In genomic region chr1:89823679-89824292, GRCh38 we compare ENCODE assay signal across 13 cellular contexts. TPM values are rescaled to one million over a fixed set of nuclear protein-coding genes. Genes with fewer than 3 reads are reported as not detected.
A peak's percentile ranks its signal among the peaks of the same experiment; 100 is the strongest.
DNase-seq lines count a peak whose midpoint lies in the region; ATAC-seq, FAIRE-seq and TF ChIP-seq lines count a peak whose summit lies in the region.
"Had no signal": no experiment of that assay in that cellular context is flagged by ENCODE, and none has a peak within 500 bp of the region (broad histone marks: within the 10 kb centered on the region; RNA-seq: fewer than 3 reads in every experiment).

No MANE protein-coding gene starts in this region.

- CTCF ChIA-PET in A549 (lab: Yijun Ruan, JAX): interaction anchor here (0.6 to 1.0 kb wide), 3 partner anchors 30 to 163 kb away, joined by 3 to 5 read pairs (median 3); no protein-coding TSS in a partner anchor

- peak overlapping the region; percentile 94 to 99 for H3K27ac ChIP-seq in A549

- H3K4me1 ChIP-seq in A549: peaks cover 33% of the 10 kb centered on the region
- H3K4me1 ChIP-seq: BE2C had no signal

- FAIRE-seq in A549 (lab: Jason Lieb, UNC): no peak

- no peak for TF ChIP-seq CTCF in A549 (IDR thresholded peaks at IDR 0.05)
- TF ChIP-seq CTCF in fibroblast of villous mesenchyme (IDR thresholded peaks at IDR 0.05; ENCODE audit: insufficient read depth, low read depth, low read length): no peak

- 56% methylated on average over 6 of the region's 6 CpGs for WGBS in A549 (ENCODE audit: missing lambda C conversion rate)

- TF ChIP-seq EP300 in A549 (IDR thresholded peaks at IDR 0.05): no peak

- peak overlapping the region; percentile 84 for H3K4me2 ChIP-seq in A549

- DNase-seq in A549 (ENCODE audit: low read depth in 1 of 2, low spot score in 1 of 2) (no peak), NCI-H82 treated with DMSO at 0.1 percent for 48 hours (lab: John Stamatoyannopoulos, UW; ENCODE audit: unreplicated experiment) (peak; percentile 5), fibroblast of villous mesenchyme (ENCODE audit: low read depth) (peak; percentile 83), putamen (ENCODE audit: low spot score) (no peak), DMS153 treated with DMSO at 0.1 percent for 48 hours (lab: John Stamatoyannopoulos, UW; ENCODE audit: unreplicated experiment) (no peak)
- DNase-seq: activated T-cell treated with anti-CD3 and anti-CD28 coated beads, Interleukin-2, amount 50 U/mL, for 24 hours; BE2C; caudate nucleus; mucosa of descending colon had no signal

- TF ChIP-seq RAD21 in A549 (conservative IDR thresholded peaks at IDR 0.05 in 1 of 2, IDR thresholded peaks at IDR 0.05 in 1 of 2): no peak

- no peak for TF ChIP-seq POLR2A in A549 (IDR thresholded peaks at IDR 0.05; ENCODE audit: low read length)

- no peak for ATAC-seq in A549
- peak; percentile 29 for ATAC-seq in GM18909 (IDR thresholded peaks at IDR 0.05; ENCODE audit: poor library complexity, unreplicated experiment)
- no peak for ATAC-seq in HG03045 (IDR thresholded peaks at IDR 0.05; ENCODE audit: unreplicated experiment)
- ATAC-seq in GM21717 (IDR thresholded peaks at IDR 0.05; ENCODE audit: unreplicated experiment): no peak
- ATAC-seq: HCT116, mucosa of descending colon had no signal

- no peaks in the 10 kb centered on the region for H3K9me3 ChIP-seq in A549
- H3K9me3 ChIP-seq: BE2C, mucosa of descending colon had no signal

- H3K4me3 ChIP-seq in A549 (peak overlapping the region; percentile 97), fibroblast of villous mesenchyme (ENCODE audit: low read depth, low read length) (no peak overlapping the region)
- H3K4me3 ChIP-seq: mucosa of descending colon had no signal

- POLR2A ChIA-PET in A549 (lab: Yijun Ruan, JAX): no interaction called here

TF ChIP-seq in A549, 52 proteins besides CTCF, POLR2A, EP300 and RAD21:
- TF ChIP-seq MYC (IDR thresholded peaks at IDR 0.05; ENCODE audit: borderline replicate concordance, low read length) (no peak), SREBF2 (IDR thresholded peaks at IDR 0.05) (no peak), SMC3 (IDR thresholded peaks at IDR 0.05) (no peak), E2F6 (IDR thresholded peaks at IDR 0.05; ENCODE audit: borderline replicate concordance, low read depth) (no peak), ZSCAN20 (CRISPR knock-in tag; IDR thresholded peaks at IDR 0.05) (no peak), POLR2AphosphoS2 (conservative IDR thresholded peaks at IDR 0.05; ENCODE audit: low read length) (no peak), RARB (CRISPR knock-in tag; IDR thresholded peaks at IDR 0.05) (no peak), RFX5 (IDR thresholded peaks at IDR 0.05) (no peak), HOXB13 (CRISPR knock-in tag; IDR thresholded peaks at IDR 0.05; ENCODE audit: low read depth) (no peak), GATA3 (IDR thresholded peaks at IDR 0.05; ENCODE audit: borderline replicate concordance) (no peak), MAZ (IDR thresholded peaks at IDR 0.05; ENCODE audit: borderline replicate concordance, low read depth, low read length) (no peak), EHMT2 (IDR thresholded peaks at IDR 0.05; ENCODE audit: low read depth) (no peak)

RNA-seq across cellular contexts. Expression of gene LRRC8D, which starts 3.0 kb away (rescaled TPM):
- 76.7 and 77.4 TPM in 2 replicates for polyA plus RNA-seq in A549 (2011; rRNA removed)
- 40.4 and 48.8 TPM in 2 replicates for polyA plus RNA-seq in A549 (2012; cell fraction: cytosol; rRNA removed)
- 32.9 and 46.0 TPM in 2 replicates for polyA plus RNA-seq in A549 (2012; cell fraction: nucleus; rRNA removed)
- 41.8 to 49.7 TPM (median 47.0 TPM) in 3 replicates for polyA plus RNA-seq in A549 (2017; fragmentation: RNase III; extraction: RNeasy Plus Mini Kit Qiagen cat#74134 plus additional on column Dnase treatment)
- 77.8 and 84.0 TPM in 2 replicates for polyA minus RNA-seq in A549 (2011; rRNA and poly(A)+ RNA removed)
- 26.7 and 58.7 TPM in 2 replicates for total RNA-seq in fibroblast of villous mesenchyme

Comparison
In these comparisons a context has a peak if more than half of its experiments do, and no peak if none do; other contexts are left out.
1. DNase-seq: peak in NCI-H82 treated with DMSO at 0.1 percent for 48 hours (single experiment) and fibroblast of villous mesenchyme (single experiment); none in A549 (0 of 2), putamen (single experiment) and DMS153 treated with DMSO at 0.1 percent for 48 hours (single experiment).